ENCODE assay signal across 15 cellular contexts in genomic region chr10:86049442-86049841, GRCh38.
"Had no signal": no experiment of that assay in that cellular context is flagged by ENCODE, and none has a peak within 500 bp of the region (broad histone marks: within the 10 kb centered on the region; RNA-seq: fewer than 3 reads in every experiment).

No MANE protein-coding gene starts in this region.

- H3K36me3 ChIP-seq: esophagus muscularis mucosa, gastrocnemius medialis, neutrophil, uterus had no signal

- H3K27me3 ChIP-seq: esophagus muscularis mucosa, gastrocnemius medialis, neutrophil, uterus had no signal

- H3K27ac ChIP-seq: epithelial cell of prostate, esophagus muscularis mucosa, gastrocnemius medialis, neutrophil, uterus had no signal

- ATAC-seq: effector memory CD8-positive, alpha-beta T cell; gastrocnemius medialis; left colon; mucosa of descending colon; naive thymus-derived CD8-positive, alpha-beta T cell had no signal

- H3K4me1 ChIP-seq: esophagus muscularis mucosa, gastrocnemius medialis, uterus had no signal

- H3K4me2 ChIP-seq: smooth muscle cell had no signal

- DNase-seq: effector memory CD8-positive, alpha-beta T cell; gastrocnemius medialis; immature natural killer cell; kidney; left colon; mammary epithelial cell; mucosa of descending colon; naive thymus-derived CD8-positive, alpha-beta T cell; stimulated activated CD4-positive, alpha-beta T cell treated with anti-CD3 and anti-CD28 coated beads, Interleukin-2, amount 100 ng/mL, for 48 hours; stimulated activated naive CD4-positive, alpha-beta T cell treated with Interleukin-2 at 50 U/mL for 16 hours; uterus had no signal

- H3K9me3 ChIP-seq: gastrocnemius medialis, mucosa of descending colon, neutrophil had no signal

- H3K4me3 ChIP-seq: esophagus muscularis mucosa, gastrocnemius medialis, mucosa of descending colon, smooth muscle cell, uterus had no signal
